In the genomic region with DNA sequence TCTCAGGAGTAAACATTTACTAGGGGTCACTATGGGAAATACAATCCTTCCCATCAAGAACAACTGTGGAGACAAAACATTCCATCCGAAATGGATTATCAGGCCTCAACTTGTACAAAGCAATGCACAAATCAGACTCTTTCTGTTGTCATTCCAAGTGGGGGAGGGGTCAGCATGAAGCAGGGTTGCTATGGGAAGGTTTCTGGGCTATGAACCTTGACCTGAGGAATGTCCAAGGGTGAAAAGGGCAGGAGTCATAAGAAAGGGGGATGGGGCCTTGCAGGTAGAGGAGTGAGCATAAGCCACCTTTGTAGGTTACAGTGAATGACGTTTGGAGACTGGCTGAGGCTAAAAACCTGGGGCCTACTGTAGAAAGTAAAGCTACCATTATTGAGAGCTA, we compare ENCODE assay signal across 30 cellular contexts. TPM values are rescaled to one million over a fixed set of nuclear protein-coding genes. Genes with fewer than 3 reads are reported as not detected.
A peak's percentile ranks its signal among the peaks of the same experiment; 100 is the strongest.
DNase-seq lines count a peak whose midpoint lies in the region; ATAC-seq, FAIRE-seq and TF ChIP-seq lines count a peak whose summit lies in the region.
"Had no signal": no experiment of that assay in that cellular context is flagged by ENCODE, and none has a peak within 500 bp of the region (broad histone marks: within the 10 kb centered on the region; RNA-seq: fewer than 3 reads in every experiment).

No MANE protein-coding gene starts in this region.

- H3K27me3 ChIP-seq in iPS-15b (ENCODE audit: control insufficient read depth, insufficient read depth, low read length) (peaks cover 28% of the 10 kb centered on the region), rectal smooth muscle tissue (ENCODE audit: control insufficient read depth, insufficient read depth, low read length) (no peaks in the 10 kb centered on the region), MG63 (peaks cover 9% of the 10 kb centered on the region)
- H3K27me3 ChIP-seq: SJCRH30 had no signal

- DNase-seq in G401 (ENCODE audit: low spot score) (peak; percentile 17), cerebellar nuclear complex (lab: John Stamatoyannopoulos, UW) (no peak), GM12891 (ENCODE audit: insufficient read length, low spot score) (no peak), MG63 (no peak)
- DNase-seq: activated CD4-positive, alpha-beta T cell treated with anti-CD3 and anti-CD28 coated beads, Interleukin-2, amount 10 ng/mL, durations not matched to agents 7 days and 5 days; aorta; effector CD8-positive, alpha-beta T cell; esophagus squamous epithelium; GDM1; KG1; kidney glomerular epithelial cell; mammary epithelial cell; MV-4-11; naive thymus-derived CD4-positive, alpha-beta T cell; NCI-H187; NCI-H226; SJCRH30; substantia nigra had no signal

- in situ Hi-C loops in G401 (cut with HindIII; ENCODE audit: low sequenced_read_pairs), result no loop called here

- H3K27me3 Mint-ChIP-seq in brain, result peaks cover 27% of the 10 kb centered on the region

- no peak for TF ChIP-seq POLR2A in GM12891 (IDR thresholded peaks at IDR 0.05; ENCODE audit: low read depth, low read length)

- no peak for ATAC-seq in GM19463 (IDR thresholded peaks at IDR 0.05; ENCODE audit: unreplicated experiment)
- ATAC-seq: activated naive CD4-positive, alpha-beta T cell treated with anti-CD3 and anti-CD28 coated beads, Interleukin-2, amount 50 U/mL, for 72 hours; activated T-helper 17 cell treated with anti-CD3 and anti-CD28 coated beads, Interleukin-2, amount 50 U/mL, for 72 hours; naive thymus-derived CD4-positive, alpha-beta T cell; sciatic nerve had no signal

- no peaks in the 10 kb centered on the region for H3K9me3 ChIP-seq in iPS-15b (ENCODE audit: control insufficient read depth, insufficient read depth, low read length)
- H3K9me3 ChIP-seq in MG63, result no peaks in the 10 kb centered on the region
- H3K9me3 ChIP-seq: esophagus squamous epithelium, SJCRH30 had no signal

- peak overlapping the region in 2 of 5 experiments; percentile 12 to 37 for H3K4me3 Mint-ChIP-seq in brain
- H3K4me3 Mint-ChIP-seq: activated CD4-positive, alpha-beta T cell treated with anti-CD3 and anti-CD28 coated beads, Interleukin-2, amount 10 ng/mL, durations not matched to agents 7 days and 5 days; activated T-helper 17 cell treated with anti-CD3 and anti-CD28 coated beads, Interleukin-2, amount 50 U/mL, for 72 hours; naive thymus-derived CD4-positive, alpha-beta T cell had no signal

- peak overlapping the region; percentile 97 for H3K27ac ChIP-seq in rectal smooth muscle tissue (ENCODE audit: low read depth, low read length)
- H3K27ac ChIP-seq: C4-2B, esophagus squamous epithelium, parathyroid adenoma, SJCRH30 had no signal

- H3K4me3 ChIP-seq in iPS-15b (ENCODE audit: low read depth, low read length) (peak overlapping the region; percentile 10), rectal smooth muscle tissue (ENCODE audit: low read length) (peak overlapping the region; percentile 73), MG63 (no peak overlapping the region)
- H3K4me3 ChIP-seq: esophagus squamous epithelium, SJCRH30 had no signal

- H3K9ac ChIP-seq in iPS-15b (ENCODE audit: low read depth, low read length) (no peak overlapping the region), rectal smooth muscle tissue (ENCODE audit: low read length) (no peak overlapping the region)
- H3K9ac ChIP-seq: parathyroid adenoma had no signal

- no peaks in the 10 kb centered on the region for H3K36me3 Mint-ChIP-seq in brain

- H3K36me3 ChIP-seq in iPS-15b (ENCODE audit: control insufficient read depth, insufficient read depth, low read length) (no peaks in the 10 kb centered on the region), rectal smooth muscle tissue (ENCODE audit: control insufficient read depth, insufficient read depth, low read length) (no peaks in the 10 kb centered on the region), MG63 (no peaks in the 10 kb centered on the region)
- H3K36me3 ChIP-seq: esophagus squamous epithelium, SJCRH30 had no signal

- H3K27ac Mint-ChIP-seq in brain, result peak overlapping the region in 3 of 5 experiments; percentile 16 to 64 (median 52)
- H3K27ac Mint-ChIP-seq: activated CD4-positive, alpha-beta T cell treated with anti-CD3 and anti-CD28 coated beads, Interleukin-2, amount 10 ng/mL, durations not matched to agents 7 days and 5 days; activated naive CD4-positive, alpha-beta T cell treated with anti-CD3 and anti-CD28 coated beads, Interleukin-2, amount 50 U/mL, for 72 hours; activated T-helper 17 cell treated with anti-CD3 and anti-CD28 coated beads, Interleukin-2, amount 50 U/mL, for 72 hours; naive thymus-derived CD4-positive, alpha-beta T cell had no signal

- FAIRE-seq in GM12891 (lab: Jason Lieb, UNC), result no peak
- FAIRE-seq: RCC 7860 had no signal

- H3K4me1 ChIP-seq in iPS-15b (ENCODE audit: control insufficient read depth, insufficient read depth, low read length), result peaks cover 32% of the 10 kb centered on the region
- H3K4me1 ChIP-seq in rectal smooth muscle tissue (ENCODE audit: control insufficient read depth, insufficient read depth, low read length), result peaks cover 56% of the 10 kb centered on the region
- H3K4me1 ChIP-seq: parathyroid adenoma, SJCRH30 had no signal

- peaks cover 2 to 11% (median 8%) of the 10 kb centered on the region in 5 experiments for H3K9me3 Mint-ChIP-seq in brain
- H3K9me3 Mint-ChIP-seq: activated CD4-positive, alpha-beta T cell treated with anti-CD3 and anti-CD28 coated beads, Interleukin-2, amount 10 ng/mL, durations not matched to agents 7 days and 5 days; activated naive CD4-positive, alpha-beta T cell treated with anti-CD3 and anti-CD28 coated beads, Interleukin-2, amount 50 U/mL, for 72 hours; activated T-helper 17 cell treated with anti-CD3 and anti-CD28 coated beads, Interleukin-2, amount 50 U/mL, for 72 hours had no signal

- H3K4me1 Mint-ChIP-seq in brain, result peaks cover 68% of the 10 kb centered on the region

- TF ChIP-seq CTCF in brain (conservative IDR thresholded peaks at IDR 0.05), result no peak

TF ChIP-seq in GM12891, 5 proteins besides CTCF, POLR2A, EP300 and RAD21:
- no peak for TF ChIP-seq TAF1 (IDR thresholded peaks at IDR 0.05; ENCODE audit: low read depth, low read length)
- TF ChIP-seq SPI1 (IDR thresholded peaks at IDR 0.05; ENCODE audit: low read depth, low read length), result no peak
- no peak for TF ChIP-seq POU2F2 (IDR thresholded peaks at IDR 0.05; ENCODE audit: low read depth, low read length)
- no peak for TF ChIP-seq PAX5 (IDR thresholded peaks at IDR 0.05; ENCODE audit: insufficient read depth, low read length, severe bottlenecking)
- no peak for TF ChIP-seq POLR2AphosphoS5 (IDR thresholded peaks at IDR 0.05; ENCODE audit: low read depth, low read length)
TF ChIP-seq in GM12891: peak in this region for 0.

RNA-seq across cellular contexts. Expression of gene METTL24, which starts 3.1 kb away (rescaled TPM):
- 1.8 and 2.6 TPM in 2 replicates for total RNA-seq in G401 (2014; rRNA removed; shearing (Covaris generic))
- not detected for polyA plus RNA-seq in brain (ENCODE audit: insufficient read depth, low read depth, low replicate concordance)
- polyA plus RNA-seq in GM12891 (2012; ENCODE audit: low read depth, missing spikeins), result not detected
- total RNA-seq in MG63 (2014; rRNA removed; shearing (Covaris generic); ENCODE audit: low replicate concordance), result not detected in 2 replicates
- total RNA-seq: activated CD4-positive, alpha-beta T cell treated with anti-CD3 and anti-CD28 coated beads, Interleukin-2, amount 10 ng/mL, durations not matched to agents 7 days and 5 days; activated naive CD4-positive, alpha-beta T cell treated with anti-CD3 and anti-CD28 coated beads, Interleukin-2, amount 50 U/mL, for 72 hours; activated T-helper 17 cell treated with anti-CD3 and anti-CD28 coated beads, Interleukin-2, amount 50 U/mL, for 72 hours; HT-29; mammary epithelial cell; SJCRH30; T-helper 1 cell treated with Interleukin-12 subunit alpha and Interleukin-12 subunit beta and Interleukin-4 antibody, amounts not matched to agents 30 ng/mL and 1 ng/mL, for 36 hours had no signal
- polyA plus RNA-seq: mammary epithelial cell; naive thymus-derived CD4-positive, alpha-beta T cell had no signal
